Comparison of ENCODE assay signal across 21 cellular contexts in the genomic region with DNA sequence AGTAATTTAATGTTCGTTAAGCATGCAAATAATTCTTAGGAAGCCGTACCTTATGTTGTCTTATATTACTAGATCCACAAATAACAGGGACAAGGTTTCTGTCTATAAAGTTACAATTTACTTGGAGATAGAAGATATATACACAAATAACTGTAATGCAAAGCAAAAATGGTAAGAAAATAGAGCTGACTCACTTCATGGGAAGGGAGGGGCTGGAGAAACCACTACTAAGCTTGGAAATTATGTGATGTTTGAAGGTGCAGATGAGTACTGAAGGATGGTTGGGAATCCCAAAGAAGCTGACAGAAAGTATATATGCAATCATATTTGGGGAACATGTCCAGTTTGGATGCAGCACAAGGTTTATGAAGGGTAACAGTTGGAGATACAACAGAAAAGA. TPM values are rescaled to one million over a fixed set of nuclear protein-coding genes. Genes with fewer than 3 reads are reported as not detected.
DNase-seq lines count a peak whose midpoint lies in the region; ATAC-seq, FAIRE-seq and TF ChIP-seq lines count a peak whose summit lies in the region.
"Had no signal": no experiment of that assay in that cellular context is flagged by ENCODE, and none has a peak within 500 bp of the region (broad histone marks: within the 10 kb centered on the region; RNA-seq: fewer than 3 reads in every experiment).

No MANE protein-coding gene starts in this region.

- H2AFZ ChIP-seq in OCI-LY7 (ENCODE audit: low read length) (no peak overlapping the region), GM12878 (ENCODE audit: control insufficient read depth, low read depth, low read length) (no peak overlapping the region), HepG2 (ENCODE audit: low read length) (no peak overlapping the region)

- H4K20me1 ChIP-seq in OCI-LY7 (ENCODE audit: insufficient read depth, low read length) (peaks cover 38% of the 10 kb centered on the region), GM12878 (ENCODE audit: control insufficient read depth, insufficient read depth) (no peaks in the 10 kb centered on the region), HepG2 (ENCODE audit: insufficient read depth, low read length) (no peaks in the 10 kb centered on the region; the same call in 1 of the 2 replicates)

- peaks cover 45% of the 10 kb centered on the region for H3K4me1 Mint-ChIP-seq in T-helper 2 cell treated with Interferon-gamma antibody and Interleukin-4, amounts not matched to agents 5 μg/mL and 100 μg/mL, for 36 hours (ENCODE audit: low read depth)
- peaks cover 44 to 74% (median 69%) of the 10 kb centered on the region in 4 donors for H3K4me1 Mint-ChIP-seq in naive thymus-derived CD8-positive, alpha-beta T cell

- RAD21 ChIA-PET in GM12878 (lab: Charles Lee; ENCODE audit: unreplicated experiment) = interaction anchor here (1.9 kb wide), 1 partner anchor 21 kb away, joined by 5 read pairs; no protein-coding TSS in a partner anchor

- intact Hi-C loops in OCI-LY7 (cut with micrococcal nuclease; ENCODE audit: unreplicated experiment) = no loop called here
- intact Hi-C loops in GM12878 (cut with micrococcal nuclease; ENCODE audit: unreplicated experiment) = no loop called here
- intact Hi-C loops in HepG2 (cut with micrococcal nuclease; ENCODE audit: unreplicated experiment) = no loop called here

- peaks cover 91% of the 10 kb centered on the region for H3K79me2 ChIP-seq in OCI-LY7 (ENCODE audit: insufficient read depth, low read depth, low read length)
- peaks cover 84% of the 10 kb centered on the region for H3K79me2 ChIP-seq in GM12878 (ENCODE audit: control insufficient read depth, insufficient read depth, low read length)
- peaks cover 76% of the 10 kb centered on the region for H3K79me2 ChIP-seq in HepG2 (ENCODE audit: insufficient read depth, low read length)

- POLR2A ChIA-PET in OCI-LY7 (lab: Charles Lee) (interaction anchor here (0.6 to 1.0 kb wide), 3 partner anchors 30 to 98 kb away, joined by 3 to 4 read pairs (median 3); no protein-coding TSS in a partner anchor), GM12878 (lab: Charles Lee) (interaction anchor here (0.8 to 1.4 kb wide), 3 partner anchors 9 to 12 kb away, joined by 3 to 5 read pairs (median 3); no protein-coding TSS in a partner anchor), HepG2 (lab: Yijun Ruan, JAX) (no interaction called here)
- POLR2A ChIA-PET in naive thymus-derived CD8-positive, alpha-beta T cell (lab: Charles Lee) = interaction anchor here (0.5 to 1.6 kb wide), 5 partner anchors 13 to 108 kb away, joined by 3 to 11 read pairs (median 5); no protein-coding TSS in a partner anchor

- H3K4me1 ChIP-seq in OCI-LY7 (ENCODE audit: insufficient read depth, low read length, poor library complexity, severe bottlenecking) = peaks cover 25% of the 10 kb centered on the region
- H3K4me1 ChIP-seq in GM12878 (ENCODE audit: control insufficient read depth, insufficient read depth, low read length) = peaks cover 11% of the 10 kb centered on the region
- peaks cover 34% of the 10 kb centered on the region for H3K4me1 ChIP-seq in HepG2 (ENCODE audit: insufficient read depth, low read length)

- no peak overlapping the region for H3K27ac ChIP-seq in OCI-LY7 (ENCODE audit: low read depth, low read length, poor library complexity, severe bottlenecking)
- no peak overlapping the region for H3K27ac ChIP-seq in GM12878 (ENCODE audit: control insufficient read depth, insufficient read depth)
- H3K27ac ChIP-seq in HepG2 (ENCODE audit: extremely low read length, insufficient read depth, low read length) = no peak overlapping the region
- H3K27ac ChIP-seq: 22Rv1, right lobe of liver, thoracic aorta had no signal

- H3K4me3 Mint-ChIP-seq in T-helper 2 cell treated with Interferon-gamma antibody and Interleukin-4, amounts not matched to agents 5 μg/mL and 100 μg/mL, for 36 hours = peak overlapping the region; percentile 3
- H3K4me3 Mint-ChIP-seq in naive thymus-derived CD8-positive, alpha-beta T cell = peak overlapping the region in 4 of 10 donors; percentile 20 to 73 (median 52)

- H3K36me3 Mint-ChIP-seq in T-helper 2 cell treated with Interferon-gamma antibody and Interleukin-4, amounts not matched to agents 5 μg/mL and 100 μg/mL, for 36 hours (ENCODE audit: low read depth) = peaks cover 47% of the 10 kb centered on the region
- peaks cover 0 to 55% (median 4%) of the 10 kb centered on the region in 3 donors for H3K36me3 Mint-ChIP-seq in naive thymus-derived CD8-positive, alpha-beta T cell

- H3K36me3 ChIP-seq in OCI-LY7 (ENCODE audit: insufficient read depth, low read length) = peaks cover 65% of the 10 kb centered on the region
- peaks cover 0 to 15% of the 10 kb centered on the region in 2 experiments; a peak in 3 of 4 replicates for H3K36me3 ChIP-seq in GM12878 (ENCODE audit: control insufficient read depth in 2 of 2, insufficient read depth in 2 of 2, low read length in 1 of 2)
- H3K36me3 ChIP-seq in HepG2 (replicated peaks in 1 of 2; ENCODE audit: control insufficient read depth in 1 of 2, insufficient read depth in 2 of 2, low read length in 2 of 2) = no peaks in the 10 kb centered on the region; a peak in 2 of 5 replicates
- H3K36me3 ChIP-seq: right lobe of liver, thoracic aorta had no signal

- in situ Hi-C loops in GM12878 (cut with MboI) = no loop called here
- in situ Hi-C loops in HepG2 (cut with HindIII; ENCODE audit: extremely low pct_ligation_motif_present, low pct_unique_long_range_greater_than_20kb) = no loop called here

- H3K4me2 ChIP-seq in OCI-LY7 (ENCODE audit: low read length) (0 out of 2 replicates have a peak overlapping the region, but pooled peaks have one; percentile 96), GM12878 (ENCODE audit: control insufficient read depth, insufficient read depth) (peak overlapping the region; percentile 94), HepG2 (ENCODE audit: low read depth, low read length) (no peak overlapping the region)

- TF ChIP-seq POLR2A in GM12878 (IDR thresholded peaks at IDR 0.05; ENCODE audit: low read depth, low read length) (no peak), HepG2 (IDR thresholded peaks at IDR 0.05; ENCODE audit: insufficient read depth in 1 of 2, low read depth in 2 of 2, low read length in 2 of 2) (no peak)

- WGBS in GM12878 (ENCODE audit: insufficient coverage, insufficient replicate concordance, low lambda C conversion rate, missing lambda C conversion rate) = 53% methylated on average over 2 of the region's 2 CpGs
- WGBS in HepG2 (ENCODE audit: low lambda C conversion rate) = 72% methylated on average over 2 of the region's 2 CpGs

- H3K4me3 ChIP-seq in OCI-LY7 (ENCODE audit: low read depth, low read length, poor library complexity, severe bottlenecking) = no peak overlapping the region
- 0 out of 2 replicates have a peak overlapping the region, but pooled peaks have one; percentile 24 for H3K4me3 ChIP-seq in GM12878
- no peak overlapping the region for H3K4me3 ChIP-seq in HepG2 (replicated peaks in 1 of 3; ENCODE audit: insufficient read depth in 1 of 3, low read depth in 2 of 3, low read length in 3 of 3)
- H3K4me3 ChIP-seq: lung, right lobe of liver, thoracic aorta had no signal

- H3K27me3 ChIP-seq in GM12878 (replicated peaks in 1 of 2; ENCODE audit: control insufficient read depth in 2 of 2, insufficient read depth in 2 of 2, low read length in 1 of 2) = no peaks in the 10 kb centered on the region
- peaks cover 0 to 2% of the 10 kb centered on the region in 2 experiments; a peak in 1 of 5 replicates for H3K27me3 ChIP-seq in HepG2 (ENCODE audit: control insufficient read depth in 1 of 2, insufficient read depth in 2 of 2, low read length in 2 of 2)
- H3K27me3 ChIP-seq: neutrophil, right lobe of liver had no signal

- H3K9me3 Mint-ChIP-seq in T-helper 2 cell treated with Interferon-gamma antibody and Interleukin-4, amounts not matched to agents 5 μg/mL and 100 μg/mL, for 36 hours = no peaks in the 10 kb centered on the region
- H3K9me3 Mint-ChIP-seq in naive thymus-derived CD8-positive, alpha-beta T cell = no peaks in the 10 kb centered on the region

- DNase-seq in T-helper 2 cell treated with Interferon-gamma antibody and Interleukin-4, amounts not matched to agents 5 μg/mL and 100 μg/mL, for 36 hours (ENCODE audit: low spot score) = no peak
- DNase-seq in T-helper 2 cell (no peak), OCI-LY7 (ENCODE audit: low spot score) (no peak), GM12878 (ENCODE audit: low read depth, low spot score) (no peak), NK-92 (lab: John Stamatoyannopoulos, UW; ENCODE audit: unreplicated experiment) (no peak), HepG2 (ENCODE audit: low spot score) (no peak)
- DNase-seq in naive thymus-derived CD8-positive, alpha-beta T cell = no peak
- DNase-seq: activated CD4-positive, alpha-beta T cell treated with anti-CD3 and anti-CD28 coated beads, Interleukin-2, amount 50 U/mL, for 1 hour; activated effector memory CD4-positive, alpha-beta T cell treated with anti-CD3 and anti-CD28 coated beads, Interleukin-2, amount 50 U/mL, for 16 hours; C1 segment of cervical spinal cord; DMS79; KG1; NCI-H1105; right lobe of liver; stimulated activated CD4-positive, alpha-beta T cell treated with anti-CD3 and anti-CD28 coated beads, Interleukin-1b, Interleukin-23, amount 100 ng/mL, for 48 hours had no signal

- SMC1A ChIA-PET in GM12878 (lab: Charles Lee; ENCODE audit: uncharacterized antibody, unreplicated experiment) = interaction anchor here (1.0 to 1.9 kb wide), 12 partner anchors 10 to 219 kb away, joined by 3 to 9 read pairs (median 4); no protein-coding TSS in a partner anchor

- TF ChIP-seq CTCF in OCI-LY7 (conservative IDR thresholded peaks at IDR 0.05; ENCODE audit: low read length) = no peak
- TF ChIP-seq CTCF in GM12878 (IDR thresholded peaks at IDR 0.05 in 2 of 3, conservative IDR thresholded peaks at IDR 0.05 in 1 of 3; ENCODE audit: control insufficient read depth in 2 of 3, extremely low read depth in 1 of 3, insufficient read depth in 1 of 3, low read depth in 3 of 3, low read length in 3 of 3) = no peak
- no peak for TF ChIP-seq CTCF in HepG2 (CRISPR knock-in tag; IDR thresholded peaks at IDR 0.05)

- BruUV-seq in OCI-LY7 (replicated peaks; lab: Mats Ljungman, UMichigan) (no TSS peak), GM12878 (replicated peaks; lab: Mats Ljungman, UMichigan) (no TSS peak), HepG2 (replicated peaks; lab: Mats Ljungman, UMichigan) (no TSS peak)

- H3K27ac Mint-ChIP-seq in T-helper 2 cell treated with Interferon-gamma antibody and Interleukin-4, amounts not matched to agents 5 μg/mL and 100 μg/mL, for 36 hours = peak overlapping the region; percentile 22
- H3K27ac Mint-ChIP-seq in naive thymus-derived CD8-positive, alpha-beta T cell = peak overlapping the region in 7 of 10 donors; percentile 9 to 71 (median 39)

- H3K9me3 ChIP-seq in OCI-LY7 (ENCODE audit: low read length) (no peaks in the 10 kb centered on the region), GM12878 (replicated peaks; ENCODE audit: control insufficient read depth, insufficient read depth, low read length) (peaks cover 2% of the 10 kb centered on the region; the same call in 2 of the 3 replicates), HepG2 (ENCODE audit: low read length) (no peaks in the 10 kb centered on the region)
- H3K9me3 ChIP-seq: neutrophil, right lobe of liver, thoracic aorta had no signal

- TF ChIP-seq RAD21 in GM12878 (IDR thresholded peaks at IDR 0.05; ENCODE audit: insufficient read depth, low read depth, low read length) (no peak), HepG2 (CRISPR knock-in tag; IDR thresholded peaks at IDR 0.05) (no peak)

- no peaks in the 10 kb centered on the region for H3K27me3 Mint-ChIP-seq in T-helper 2 cell treated with Interferon-gamma antibody and Interleukin-4, amounts not matched to agents 5 μg/mL and 100 μg/mL, for 36 hours (ENCODE audit: low read depth)
- no peaks in the 10 kb centered on the region for H3K27me3 Mint-ChIP-seq in naive thymus-derived CD8-positive, alpha-beta T cell

- ATAC-seq in GM12878 (no peak), HepG2 (no peak)
- ATAC-seq in naive thymus-derived CD8-positive, alpha-beta T cell = no peak
- no peak for ATAC-seq in activated CD4-positive, CD25-positive, alpha-beta regulatory T cell treated with anti-CD3 and anti-CD28 coated beads, Interleukin-2, amount 50 U/mL, for 24 hours
- ATAC-seq: right lobe of liver had no signal

- CTCF ChIA-PET in OCI-LY7 (lab: Charles Lee; ENCODE audit: unreplicated experiment) = no interaction called here
- CTCF ChIA-PET in GM12878 (lab: Yijun Ruan, JAX) = interaction anchor here (0.7 to 1.9 kb wide), 5 partner anchors 18 to 437 kb away, joined by 3 to 9 read pairs (median 6); partner anchors contain the start of gene CUL5
- CTCF ChIA-PET in HepG2 (lab: Yijun Ruan, JAX; ENCODE audit: low intra/inter-chr PET ratio, low total read pairs) = no interaction called here

- H3K9me2 ChIP-seq in OCI-LY7 (ENCODE audit: insufficient read depth, low read length) = no peaks in the 10 kb centered on the region

- H3K9ac ChIP-seq in GM12878 (ENCODE audit: control insufficient read depth, insufficient read depth, low read length) (no peak overlapping the region), HepG2 (ENCODE audit: insufficient read depth, low read depth, low read length) (no peak overlapping the region)

- no peak for TF ChIP-seq EP300 in GM12878 (IDR thresholded peaks at IDR 0.05; ENCODE audit: borderline replicate concordance in 1 of 2, control insufficient read depth in 1 of 2, low read depth in 2 of 2, low read length in 2 of 2)
- TF ChIP-seq EP300 in HepG2 (IDR thresholded peaks at IDR 0.05; ENCODE audit: low read depth in 2 of 2, low read length in 2 of 2) = no peak
- no peak for TF ChIP-seq EP300 in HepG2 (CRISPR knock-in tag; IDR thresholded peaks at IDR 0.05; ENCODE audit: borderline replicate concordance)

- no peak for FAIRE-seq in GM12878 (lab: Jason Lieb, UNC)
- FAIRE-seq in HepG2 (lab: Jason Lieb, UNC) = no peak
- FAIRE-seq: endometrium had no signal

RNA-seq across cellular contexts. Expression of gene NPAT, which starts 4.0 kb away (rescaled TPM):
- total RNA-seq in OCI-LY7 (2014; rRNA removed; shearing (Covaris generic)) = 19.2 and 22.6 TPM in 2 replicates
- total RNA-seq in OCI-LY7 (2022) (26.9 and 35.8 TPM in 2 replicates), GM12878 (2014; rRNA removed) (17.9 and 19.9 TPM in 2 replicates), GM12878 (2014; rRNA removed; fragmentation: Illumina TruSeq; extraction: Trizol) (31.6 and 32.8 TPM in 2 replicates), GM12878 (2021) (21.1 and 22.7 TPM in 2 replicates), HepG2 (2016; rRNA removed; fragmentation: Illumina TruSeq; extraction: Trizol) (11.2 and 16.8 TPM in 2 replicates)
- 104 and 106 TPM in 2 replicates for total RNA-seq in GM12878 (2013; cell fraction: nucleolus; rRNA removed)
- polyA plus RNA-seq in GM12878 (2011; ENCODE audit: low read depth) = 3.7 TPM
- polyA plus RNA-seq in GM12878 (2011; rRNA removed) (19.4 and 27.1 TPM in 2 replicates), GM12878 (2014; fragmentation: Illumina TruSeq; extraction: Trizol) (22.7 and 26.4 TPM in 2 replicates), GM12878 (2014; fragmentation: Nextera tagmentation; extraction: Ambion mirVana) (1 to 10 TPM; 7.5 to 9.8 TPM), GM12878 (2014; rRNA removed) (13.5 and 15.7 TPM in 2 replicates), GM12878 (2016; fragmentation: Nextera tagmentation; extraction: Ambion mirVana) (10 to 100 TPM; 20.9 to 23.7 TPM), HepG2 (2011; rRNA removed) (3.5 and 4.4 TPM in 2 replicates)
- 8.4 and 8.9 TPM in 2 replicates for polyA plus RNA-seq in GM12878 (2011; cell fraction: cytosol; rRNA removed)
- polyA plus RNA-seq in GM12878 (2011; cell fraction: nucleus; rRNA removed) = 14.0 and 16.3 TPM in 2 replicates
- polyA plus RNA-seq in GM12878 (2012) = 6.6 and 11.2 TPM in 2 replicates
- polyA minus RNA-seq in GM12878 (2011; rRNA and poly(A)+ RNA removed) = 34.6 and 50.3 TPM in 2 replicates
- 11.4 and 12.4 TPM in 2 replicates for polyA minus RNA-seq in GM12878 (2011; cell fraction: cytosol; rRNA and poly(A)+ RNA removed)
- polyA minus RNA-seq in GM12878 (2011; cell fraction: nucleus; rRNA and poly(A)+ RNA removed) = 22.7 and 27.8 TPM in 2 replicates
- 10 to 100 TPM; 73.9 to 75.8 TPM for total RNA-seq in naive thymus-derived CD8-positive, alpha-beta T cell
- 10 to 100 TPM; 34.9 to 52.8 (median 47.0) TPM for polyA plus RNA-seq in naive thymus-derived CD8-positive, alpha-beta T cell
- 3.0 and 3.6 TPM in 2 replicates for total RNA-seq in HepG2 (2016; cell fraction: cytosol; rRNA removed; fragmentation: Illumina TruSeq; extraction: Trizol; ENCODE audit: low read depth)
- 11.0 and 16.0 TPM in 2 replicates for total RNA-seq in HepG2 (2016; cell fraction: insoluble cytoplasmic fraction; rRNA removed; fragmentation: Illumina TruSeq; extraction: Trizol)
- total RNA-seq in HepG2 (2016; cell fraction: membrane; rRNA removed; fragmentation: Illumina TruSeq; extraction: Trizol) = 5.2 and 6.0 TPM in 2 replicates
- 14.8 and 18.0 TPM in 2 replicates for total RNA-seq in HepG2 (2016; cell fraction: nucleus; rRNA removed; fragmentation: Illumina TruSeq; extraction: Trizol)
- polyA plus RNA-seq in HepG2 (2011; cell fraction: cytosol; rRNA removed) = 1.6 and 2.5 TPM in 2 replicates
- polyA plus RNA-seq in HepG2 (2011; cell fraction: nucleus; rRNA removed) = 4.4 and 4.5 TPM in 2 replicates
- polyA plus RNA-seq in HepG2 (2012) = 3.2 and 4.8 TPM in 2 replicates
- 0.24 and 0.34 TPM in 2 replicates for polyA plus RNA-seq in HepG2 (2016; cell fraction: cytosol; fragmentation: Illumina TruSeq; extraction: Trizol; ENCODE audit: low read depth)
- polyA plus RNA-seq in HepG2 (2016; cell fraction: insoluble cytoplasmic fraction; fragmentation: Illumina TruSeq; extraction: Trizol; ENCODE audit: low read depth) = 10.1 TPM in 2 replicates
- 0.60 and 0.72 TPM in 2 replicates for polyA plus RNA-seq in HepG2 (2016; cell fraction: membrane; fragmentation: Illumina TruSeq; extraction: Trizol; ENCODE audit: low read depth)
- polyA plus RNA-seq in HepG2 (2016; cell fraction: nucleus; fragmentation: Illumina TruSeq; extraction: Trizol; ENCODE audit: insufficient read depth, low read depth) = 13.1 and 17.1 TPM in 2 replicates
- 10.1 and 20.2 TPM in 2 replicates for polyA minus RNA-seq in HepG2 (2011; rRNA and poly(A)+ RNA removed; ENCODE audit: low replicate concordance)
- polyA minus RNA-seq in HepG2 (2011; cell fraction: cytosol; rRNA and poly(A)+ RNA removed) = 6.4 and 7.4 TPM in 2 replicates
- 26.0 and 33.7 TPM in 2 replicates for polyA minus RNA-seq in HepG2 (2011; cell fraction: nucleus; rRNA and poly(A)+ RNA removed)

RNA-seq across cellular contexts. Expression of gene ATM, which starts 4.4 kb away (rescaled TPM):
- 125 and 147 TPM in 2 replicates for total RNA-seq in OCI-LY7 (2014; rRNA removed; shearing (Covaris generic))
- total RNA-seq in OCI-LY7 (2022) (159 and 187 TPM in 2 replicates), GM12878 (2014; rRNA removed) (56.1 and 57.5 TPM in 2 replicates), GM12878 (2014; rRNA removed; fragmentation: Illumina TruSeq; extraction: Trizol) (84.6 and 91.5 TPM in 2 replicates), GM12878 (2021) (53.7 and 58.4 TPM in 2 replicates), HepG2 (2016; rRNA removed; fragmentation: Illumina TruSeq; extraction: Trizol) (61.1 and 71.6 TPM in 2 replicates)
- total RNA-seq in GM12878 (2013; cell fraction: nucleolus; rRNA removed) = 988 and 998 TPM in 2 replicates
- 40.3 TPM for polyA plus RNA-seq in GM12878 (2011; ENCODE audit: low read depth)
- polyA plus RNA-seq in GM12878 (2011; rRNA removed) (90.7 and 168 TPM in 2 replicates), GM12878 (2014; fragmentation: Illumina TruSeq; extraction: Trizol) (45.0 and 70.6 TPM in 2 replicates), GM12878 (2014; fragmentation: Nextera tagmentation; extraction: Ambion mirVana) (10 to 100 TPM; 10.0 to 10.5 TPM), GM12878 (2014; rRNA removed) (26.8 and 35.5 TPM in 2 replicates), GM12878 (2016; fragmentation: Nextera tagmentation; extraction: Ambion mirVana) (10 to 100 TPM; 14.6 to 19.5 TPM), HepG2 (2011; rRNA removed) (39.5 and 40.0 TPM in 2 replicates)
- polyA plus RNA-seq in GM12878 (2011; cell fraction: cytosol; rRNA removed) = 27.5 and 35.1 TPM in 2 replicates
- 123 and 184 TPM in 2 replicates for polyA plus RNA-seq in GM12878 (2011; cell fraction: nucleus; rRNA removed)
- polyA plus RNA-seq in GM12878 (2012) = 60.6 and 61.4 TPM in 2 replicates
- polyA minus RNA-seq in GM12878 (2011; rRNA and poly(A)+ RNA removed) = 120 and 136 TPM in 2 replicates
- 40.5 and 55.9 TPM in 2 replicates for polyA minus RNA-seq in GM12878 (2011; cell fraction: cytosol; rRNA and poly(A)+ RNA removed)
- polyA minus RNA-seq in GM12878 (2011; cell fraction: nucleus; rRNA and poly(A)+ RNA removed) = 184 and 361 TPM in 2 replicates
- total RNA-seq in naive thymus-derived CD8-positive, alpha-beta T cell = 100 to 1,000 TPM; 792 to 837 TPM
- 100 to 1,000 TPM; 105 to 164 (median 121) TPM for polyA plus RNA-seq in naive thymus-derived CD8-positive, alpha-beta T cell
- total RNA-seq in HepG2 (2016; cell fraction: cytosol; rRNA removed; fragmentation: Illumina TruSeq; extraction: Trizol; ENCODE audit: low read depth) = 43.6 and 66.5 TPM in 2 replicates
- 64.7 and 69.5 TPM in 2 replicates for total RNA-seq in HepG2 (2016; cell fraction: insoluble cytoplasmic fraction; rRNA removed; fragmentation: Illumina TruSeq; extraction: Trizol)
- total RNA-seq in HepG2 (2016; cell fraction: membrane; rRNA removed; fragmentation: Illumina TruSeq; extraction: Trizol) = 41.9 and 47.7 TPM in 2 replicates
- total RNA-seq in HepG2 (2016; cell fraction: nucleus; rRNA removed; fragmentation: Illumina TruSeq; extraction: Trizol) = 142 and 164 TPM in 2 replicates
- 11.0 and 21.3 TPM in 2 replicates for polyA plus RNA-seq in HepG2 (2011; cell fraction: cytosol; rRNA removed)
- 67.8 and 83.9 TPM in 2 replicates for polyA plus RNA-seq in HepG2 (2011; cell fraction: nucleus; rRNA removed)
- 24.1 and 34.9 TPM in 2 replicates for polyA plus RNA-seq in HepG2 (2012)
- 2.1 and 2.6 TPM in 2 replicates for polyA plus RNA-seq in HepG2 (2016; cell fraction: cytosol; fragmentation: Illumina TruSeq; extraction: Trizol; ENCODE audit: low read depth)
- 35.5 and 37.3 TPM in 2 replicates for polyA plus RNA-seq in HepG2 (2016; cell fraction: insoluble cytoplasmic fraction; fragmentation: Illumina TruSeq; extraction: Trizol; ENCODE audit: low read depth)
- polyA plus RNA-seq in HepG2 (2016; cell fraction: membrane; fragmentation: Illumina TruSeq; extraction: Trizol; ENCODE audit: low read depth) = 4.3 and 5.2 TPM in 2 replicates
- polyA plus RNA-seq in HepG2 (2016; cell fraction: nucleus; fragmentation: Illumina TruSeq; extraction: Trizol; ENCODE audit: insufficient read depth, low read depth) = 118 and 119 TPM in 2 replicates
- 51.6 and 65.8 TPM in 2 replicates for polyA minus RNA-seq in HepG2 (2011; rRNA and poly(A)+ RNA removed; ENCODE audit: low replicate concordance)
- 24.1 and 39.3 TPM in 2 replicates for polyA minus RNA-seq in HepG2 (2011; cell fraction: cytosol; rRNA and poly(A)+ RNA removed)
- polyA minus RNA-seq in HepG2 (2011; cell fraction: nucleus; rRNA and poly(A)+ RNA removed) = 500 and 521 TPM in 2 replicates
